Comparison of ENCODE assay signal across 1 cellular context in the genomic region with DNA sequence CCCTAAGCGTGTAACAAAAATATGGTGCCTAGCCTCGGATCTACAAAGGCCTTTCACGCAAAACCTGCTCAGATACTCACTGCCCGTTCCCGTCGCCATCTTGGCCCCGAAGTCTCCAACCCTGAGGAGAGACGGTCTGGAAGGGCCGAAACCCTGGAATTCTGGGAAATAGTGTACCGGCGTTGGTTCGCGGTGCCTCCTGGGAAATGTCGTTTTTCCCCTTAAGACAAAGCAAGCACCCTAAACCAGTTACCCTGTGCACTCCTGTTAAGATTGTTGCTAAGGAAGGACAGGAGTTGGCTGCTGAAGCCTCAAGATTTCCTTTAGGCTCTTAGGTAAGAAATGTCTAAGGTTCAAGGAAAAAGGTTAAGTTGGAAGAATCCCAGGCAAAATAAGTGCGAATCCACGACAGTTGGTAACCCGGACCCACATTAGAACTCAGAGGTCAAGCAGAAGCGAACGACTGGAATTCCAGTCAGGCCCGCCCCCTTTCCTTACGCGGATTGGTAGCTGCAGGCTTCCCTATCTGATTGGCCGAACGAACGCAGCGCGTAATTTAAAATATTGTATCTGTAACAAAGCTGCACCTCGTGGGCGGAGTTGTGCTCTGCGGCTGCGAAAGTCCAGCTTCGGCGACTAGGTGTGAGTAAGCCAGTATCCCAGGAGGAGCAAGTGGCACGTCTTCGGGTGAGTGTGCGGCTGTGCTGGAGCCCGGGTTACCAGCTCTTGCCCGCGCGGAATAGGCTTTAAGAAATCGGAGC.
A peak's percentile ranks its signal among the peaks of the same experiment; 100 is the strongest.
TF ChIP-seq lines count a peak whose summit lies in the region.

BRD8 (minus strand) TSS at position 115 of the 761 bp plus-strand sequence; CDS start at position 99, 16 bp downstream.
KIF20A (plus strand) TSS at position 597 of the 761 bp plus-strand sequence. CDS start 569 bp downstream, outside the sequence.

TF ChIP-seq in K562, 482 proteins besides CTCF, POLR2A, EP300 and RAD21 (continued from another document and continues in another):
- no peak for TF ChIP-seq TSHZ1 (CRISPR knock-in tag; IDR thresholded peaks at IDR 0.05)
- TF ChIP-seq ZSCAN32 (CRISPR knock-in tag; IDR thresholded peaks at IDR 0.05): 0 out of 2 replicates have a peak, but pooled peaks have one; percentile 6
- TF ChIP-seq BRD9 (IDR thresholded peaks at IDR 0.05; ENCODE audit: low read depth, partially characterized antibody): peak; percentile 79
- no peak for TF ChIP-seq NFE2L1 (tag; IDR thresholded peaks at IDR 0.05; ENCODE audit: borderline replicate concordance, low read depth)
- peak; percentile 57 for TF ChIP-seq ZBTB33 (CRISPR knock-in tag; IDR thresholded peaks at IDR 0.05)
- peak; percentile 53 to 95; a peak in 2 of 4 replicates for TF ChIP-seq TEAD1 (CRISPR knock-in tag; IDR thresholded peaks at IDR 0.05)
- TF ChIP-seq FOSL1 (tag; conservative IDR thresholded peaks at IDR 0.05): peak; percentile 63
- no peak for TF ChIP-seq ZZZ3 (IDR thresholded peaks at IDR 0.05)
- TF ChIP-seq ARID2 (IDR thresholded peaks at IDR 0.05): no peak
- no peak for TF ChIP-seq MYNN (IDR thresholded peaks at IDR 0.05)
- TF ChIP-seq MYNN (CRISPR knock-in tag; IDR thresholded peaks at IDR 0.05): no peak
- TF ChIP-seq SIX5 (IDR thresholded peaks at IDR 0.05; ENCODE audit: borderline replicate concordance in 1 of 2, insufficient read depth in 1 of 2, low read depth in 1 of 2, low read length in 2 of 2): peak; percentile 67 to 78; a peak in 3 of 4 replicates
- no peak for TF ChIP-seq EZH2 (IDR thresholded peaks at IDR 0.05; ENCODE audit: borderline replicate concordance, low read depth, low read length)
- TF ChIP-seq TRIM25 (IDR thresholded peaks at IDR 0.05; ENCODE audit: borderline replicate concordance): no peak
- TF ChIP-seq CEBPZ (IDR thresholded peaks at IDR 0.05; ENCODE audit: borderline replicate concordance, low read depth, low read length): no peak
- TF ChIP-seq, protein P1, sequence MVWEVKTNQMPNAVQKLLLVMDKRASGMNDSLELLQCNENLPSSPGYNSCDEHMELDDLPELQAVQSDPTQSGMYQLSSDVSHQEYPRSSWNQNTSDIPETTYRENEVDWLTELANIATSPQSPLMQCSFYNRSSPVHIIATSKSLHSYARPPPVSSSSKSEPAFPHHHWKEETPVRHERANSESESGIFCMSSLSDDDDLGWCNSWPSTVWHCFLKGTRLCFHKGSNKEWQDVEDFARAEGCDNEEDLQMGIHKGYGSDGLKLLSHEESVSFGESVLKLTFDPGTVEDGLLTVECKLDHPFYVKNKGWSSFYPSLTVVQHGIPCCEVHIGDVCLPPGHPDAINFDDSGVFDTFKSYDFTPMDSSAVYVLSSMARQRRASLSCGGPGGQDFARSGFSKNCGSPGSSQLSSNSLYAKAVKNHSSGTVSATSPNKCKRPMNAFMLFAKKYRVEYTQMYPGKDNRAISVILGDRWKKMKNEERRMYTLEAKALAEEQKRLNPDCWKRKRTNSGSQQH (CRISPR knock-in tag; IDR thresholded peaks at IDR 0.05): no peak
- TF ChIP-seq ELF2 (CRISPR knock-in tag; IDR thresholded peaks at IDR 0.05): no peak
- TF ChIP-seq HOMEZ (CRISPR knock-in tag; IDR thresholded peaks at IDR 0.05): no peak
- TF ChIP-seq SLC30A9 (CRISPR knock-in tag; IDR thresholded peaks at IDR 0.05): no peak
- TF ChIP-seq SP2 (IDR thresholded peaks at IDR 0.05; ENCODE audit: extremely low read depth, low read depth, low read length, poor library complexity, severe bottlenecking): no peak
- TF ChIP-seq DNMT1 (IDR thresholded peaks at IDR 0.05): no peak
- no peak for TF ChIP-seq ZNF24 (IDR thresholded peaks at IDR 0.05)
- TF ChIP-seq RHOXF2B (CRISPR knock-in tag; conservative IDR thresholded peaks at IDR 0.05): peak; percentile 25; the same call in 1 of the 2 replicates
- TF ChIP-seq ZNF717 (CRISPR knock-in tag; IDR thresholded peaks at IDR 0.05): no peak
- TF ChIP-seq LCOR (CRISPR knock-in tag; IDR thresholded peaks at IDR 0.05): 0 out of 2 replicates have a peak, but pooled peaks have one; percentile 34
- peak; percentile 72; the same call in 1 of the 2 replicates for TF ChIP-seq ZNF175 (CRISPR knock-in tag; IDR thresholded peaks at IDR 0.05; ENCODE audit: low read depth)
- peak; percentile 91 for TF ChIP-seq TAF9B (IDR thresholded peaks at IDR 0.05; ENCODE audit: partially characterized antibody)
- TF ChIP-seq, protein P2, sequence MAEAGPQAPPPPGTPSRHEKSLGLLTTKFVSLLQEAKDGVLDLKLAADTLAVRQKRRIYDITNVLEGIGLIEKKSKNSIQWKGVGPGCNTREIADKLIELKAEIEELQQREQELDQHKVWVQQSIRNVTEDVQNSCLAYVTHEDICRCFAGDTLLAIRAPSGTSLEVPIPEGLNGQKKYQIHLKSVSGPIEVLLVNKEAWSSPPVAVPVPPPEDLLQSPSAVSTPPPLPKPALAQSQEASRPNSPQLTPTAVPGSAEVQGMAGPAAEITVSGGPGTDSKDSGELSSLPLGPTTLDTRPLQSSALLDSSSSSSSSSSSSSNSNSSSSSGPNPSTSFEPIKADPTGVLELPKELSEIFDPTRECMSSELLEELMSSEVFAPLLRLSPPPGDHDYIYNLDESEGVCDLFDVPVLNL (CRISPR knock-in tag; IDR thresholded peaks at IDR 0.05; ENCODE audit: low read depth): peak; percentile 100
- TF ChIP-seq, protein P3, sequence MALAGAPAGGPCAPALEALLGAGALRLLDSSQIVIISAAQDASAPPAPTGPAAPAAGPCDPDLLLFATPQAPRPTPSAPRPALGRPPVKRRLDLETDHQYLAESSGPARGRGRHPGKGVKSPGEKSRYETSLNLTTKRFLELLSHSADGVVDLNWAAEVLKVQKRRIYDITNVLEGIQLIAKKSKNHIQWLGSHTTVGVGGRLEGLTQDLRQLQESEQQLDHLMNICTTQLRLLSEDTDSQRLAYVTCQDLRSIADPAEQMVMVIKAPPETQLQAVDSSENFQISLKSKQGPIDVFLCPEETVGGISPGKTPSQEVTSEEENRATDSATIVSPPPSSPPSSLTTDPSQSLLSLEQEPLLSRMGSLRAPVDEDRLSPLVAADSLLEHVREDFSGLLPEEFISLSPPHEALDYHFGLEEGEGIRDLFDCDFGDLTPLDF (CRISPR knock-in tag; IDR thresholded peaks at IDR 0.05): peak; percentile 71; the same call in 1 of the 2 replicates
